8 cellular contexts compared by ENCODE assay signal in genomic region chrX:55867254-55867653, GRCh38.
DNase-seq lines count a peak whose midpoint lies in the region; ATAC-seq and TF ChIP-seq lines count a peak whose summit lies in the region.

No MANE protein-coding gene starts in this region.

- no peak overlapping the region for H3K4me3 ChIP-seq in GM12864 (ENCODE audit: low read depth, low read length)

- ATAC-seq in HG03280 (IDR thresholded peaks at IDR 0.05; ENCODE audit: unreplicated experiment): peak; percentile 61

- TF ChIP-seq CTCF in GM12864 (IDR thresholded peaks at IDR 0.05; ENCODE audit: low read depth, low read length, missing control alignments) (no peak), GM20000 (IDR thresholded peaks at IDR 0.05; ENCODE audit: extremely low read depth, missing control alignments) (no peak)

- peak; percentile 65 for DNase-seq in GM12864 (ENCODE audit: low read depth)
- peak; percentile 8 for DNase-seq in GM20000 (ENCODE audit: low spot score)
- DNase-seq in amniotic epithelial cell (ENCODE audit: low read depth): peak; percentile 1
- DNase-seq in superior temporal gyrus (ENCODE audit: extremely low spot score): no peak
- DNase-seq in NCI-H2171 treated with DMSO at 0.1 percent for 48 hours (lab: John Stamatoyannopoulos, UW): no peak
- no peak for DNase-seq in globus pallidus (ENCODE audit: low spot score)
- DNase-seq in NCI-H748 (lab: John Stamatoyannopoulos, UW; ENCODE audit: unreplicated experiment): no peak

Comparison
In these comparisons a context has a peak if more than half of its experiments do, and no peak if none do; other contexts are left out.
1. DNase-seq: peak in GM12864 (single experiment), GM20000 (single experiment) and amniotic epithelial cell (single experiment); none in superior temporal gyrus (single experiment), NCI-H2171 treated with DMSO at 0.1 percent for 48 hours (single experiment), globus pallidus (single experiment) and NCI-H748 (single experiment).